In genomic region chr20:20083796-20084195, GRCh38 we compare ENCODE assay signal across 8 cellular contexts. TPM values are rescaled to one million over a fixed set of nuclear protein-coding genes. Genes with fewer than 3 reads are reported as not detected.
A peak's percentile ranks its signal among the peaks of the same experiment; 100 is the strongest.
DNase-seq lines count a peak whose midpoint lies in the region; ATAC-seq and TF ChIP-seq lines count a peak whose summit lies in the region.

No MANE protein-coding gene starts in this region.

- intact Hi-C loops in tibial artery (cut with DNase I; ENCODE audit: low total_unique reads): no loop called here

- no peaks in the 10 kb centered on the region for H3K36me3 Mint-ChIP-seq in immature natural killer cell

- ATAC-seq in HG03342 (IDR thresholded peaks at IDR 0.05; ENCODE audit: unreplicated experiment) (peak; percentile 90), HG03159 (IDR thresholded peaks at IDR 0.05; ENCODE audit: unreplicated experiment) (no peak)

- TF ChIP-seq CTCF in astrocyte of the cerebellum (IDR thresholded peaks at IDR 0.05; ENCODE audit: low read depth, low read length, missing control alignments): peak; percentile 21
- TF ChIP-seq CTCF in tibial artery (IDR thresholded peaks at IDR 0.05): peak; percentile 37 to 66

- H3K4me3 ChIP-seq in astrocyte of the cerebellum (ENCODE audit: low read depth, low read length) (no peak overlapping the region), tibial artery (no peak overlapping the region)

- H3K27me3 ChIP-seq in tibial artery: no peaks in the 10 kb centered on the region

- peak overlapping the region in 4 of 5 donors; percentile 71 to 83 (median 76) for H3K4me3 Mint-ChIP-seq in immature natural killer cell

- peak overlapping the region in 1 of 2 donors; percentile 76 for H3K27ac ChIP-seq in tibial artery

- DNase-seq in DMS79 treated with DMSO at 0.1 percent for 48 hours (lab: John Stamatoyannopoulos, UW) (peak; percentile 82), NCI-H524 treated with DMSO at 0.1 percent for 48 hours (lab: John Stamatoyannopoulos, UW) (peak; percentile 84), astrocyte of the cerebellum (ENCODE audit: low read depth) (peak; percentile 8), immature natural killer cell (peak; percentile 42 to 68 (median 63)), tibial artery (no peak), GM19240 (ENCODE audit: insufficient read length, low spot score) (no peak)

- no peaks in the 10 kb centered on the region for H3K9me3 Mint-ChIP-seq in immature natural killer cell

- H3K4me1 Mint-ChIP-seq in immature natural killer cell: peaks cover 5 to 10% of the 10 kb centered on the region in 2 donors

- H3K4me1 ChIP-seq in tibial artery: peaks cover 0 to 35% (median 16%) of the 10 kb centered on the region in 4 donors

- H3K27ac Mint-ChIP-seq in immature natural killer cell: peak overlapping the region in 4 of 6 donors; percentile 67 to 93 (median 79)

- peaks cover 0 to 3% (median 1%) of the 10 kb centered on the region in 3 donors for H3K27me3 Mint-ChIP-seq in immature natural killer cell (ENCODE audit: low read depth in 3 of 3)

- no peaks in the 10 kb centered on the region for H3K9me3 ChIP-seq in tibial artery

- H3K36me3 ChIP-seq in tibial artery: no peaks in the 10 kb centered on the region

- in situ Hi-C loops in astrocyte of the cerebellum (cut with HindIII; ENCODE audit: low sequenced_read_pairs): loop anchor here (25.0 kb wide), 1 partner anchor 479 kb away; no protein-coding TSS in a partner anchor

RNA-seq across cellular contexts. Expression of gene CFAP61, which starts 31.5 kb away (rescaled TPM):
- 1 to 10 TPM in 2 of 3 donors, not detected in 1; 1.3 to 3.2 TPM for polyA plus RNA-seq in immature natural killer cell

RNA-seq across cellular contexts. Expression of gene CRNKL1, which starts 31.5 kb away (rescaled TPM):
- 10 to 100 TPM; 11.2 to 19.0 (median 11.3) TPM for polyA plus RNA-seq in immature natural killer cell

Comparison
In these comparisons a context has a peak if more than half of its experiments do, and no peak if none do; other contexts are left out.
1. DNase-seq: peak in DMS79 treated with DMSO at 0.1 percent for 48 hours (single experiment), NCI-H524 treated with DMSO at 0.1 percent for 48 hours (single experiment), astrocyte of the cerebellum (single experiment) and immature natural killer cell (3 of 3); none in tibial artery (0 of 2) and GM19240 (single experiment).